Comparison of ENCODE assay signal across 15 cellular contexts in genomic region chr22:39278040-39278439, GRCh38. TPM values are rescaled to one million over a fixed set of nuclear protein-coding genes. Genes with fewer than 3 reads are reported as not detected.
DNase-seq lines count a peak whose midpoint lies in the region; ATAC-seq and TF ChIP-seq lines count a peak whose summit lies in the region.
"Had no signal": no experiment of that assay in that cellular context is flagged by ENCODE, and none has a peak within 500 bp of the region (broad histone marks: within the 10 kb centered on the region; RNA-seq: fewer than 3 reads in every experiment).

No MANE protein-coding gene starts in this region.

- no peak overlapping the region for H3K4me3 ChIP-seq in choroid plexus epithelial cell (ENCODE audit: low read depth, low read length)
- H3K4me3 ChIP-seq: skin epidermis had no signal

- no peaks in the 10 kb centered on the region; the same call in none of the 2 replicates for H3K27me3 Mint-ChIP-seq in HFFc6 (ENCODE audit: insufficient read depth)
- peaks cover 11% of the 10 kb centered on the region for H3K27me3 Mint-ChIP-seq in activated T-cell treated with anti-CD3 and anti-CD28 coated beads, Interleukin-2, amount 50 U/mL, for 4 hours (ENCODE audit: low read depth)

- H3K9me3 Mint-ChIP-seq in HFFc6: peaks cover 7% of the 10 kb centered on the region
- peaks cover 4% of the 10 kb centered on the region for H3K9me3 Mint-ChIP-seq in activated T-cell treated with anti-CD3 and anti-CD28 coated beads, Interleukin-2, amount 50 U/mL, for 4 hours

- DNase-seq in COLO668 (lab: John Stamatoyannopoulos, UW; ENCODE audit: unreplicated experiment) (peak; percentile 12), HFFc6 (peak; percentile 52), choroid plexus epithelial cell (ENCODE audit: low read depth) (peak; percentile 47), left lobe of liver (ENCODE audit: low spot score) (no peak), inferior parietal cortex (ENCODE audit: extremely low spot score) (no peak), T1000 (lab: John Stamatoyannopoulos, UW) (no peak)
- DNase-seq in activated T-cell treated with anti-CD3 and anti-CD28 coated beads, Interleukin-2, amount 50 U/mL, for 4 hours: no peak
- DNase-seq: activated CD4-positive, alpha-beta memory T cell treated with anti-CD3 and anti-CD28 coated beads for 36 hours; glutamatergic neuron; NCI-H226; RPMI8226; T-helper 9 cell had no signal

- H3K27ac Mint-ChIP-seq in HFFc6: peak overlapping the region; percentile 45
- H3K27ac Mint-ChIP-seq: activated CD4-positive, alpha-beta memory T cell treated with anti-CD3 and anti-CD28 coated beads for 36 hours; nephron had no signal

- TF ChIP-seq CTCF in HFFc6 (IDR thresholded peaks at IDR 0.05) (no peak), choroid plexus epithelial cell (conservative IDR thresholded peaks at IDR 0.05; ENCODE audit: low read depth, low read length) (no peak)

- H3K36me3 Mint-ChIP-seq in HFFc6 (ENCODE audit: low read depth): peaks cover 8% of the 10 kb centered on the region
- no peaks in the 10 kb centered on the region for H3K36me3 Mint-ChIP-seq in activated T-cell treated with anti-CD3 and anti-CD28 coated beads, Interleukin-2, amount 50 U/mL, for 4 hours (ENCODE audit: insufficient read depth)
- H3K36me3 Mint-ChIP-seq: activated CD4-positive, alpha-beta memory T cell treated with anti-CD3 and anti-CD28 coated beads for 36 hours had no signal

- peaks cover 24% of the 10 kb centered on the region for H3K4me1 Mint-ChIP-seq in HFFc6 (ENCODE audit: low read depth)
- no peaks in the 10 kb centered on the region for H3K4me1 Mint-ChIP-seq in activated T-cell treated with anti-CD3 and anti-CD28 coated beads, Interleukin-2, amount 50 U/mL, for 4 hours (ENCODE audit: low read depth)
- H3K4me1 Mint-ChIP-seq: nephron had no signal

- ATAC-seq in left lobe of liver (peak; percentile 34), HG02938 (IDR thresholded peaks at IDR 0.05; ENCODE audit: unreplicated experiment) (no peak)
- no peak for ATAC-seq in activated T-cell treated with anti-CD3 and anti-CD28 coated beads, Interleukin-2, amount 50 U/mL, for 4 hours

- H3K4me3 Mint-ChIP-seq in HFFc6: no peak overlapping the region
- no peak overlapping the region for H3K4me3 Mint-ChIP-seq in activated T-cell treated with anti-CD3 and anti-CD28 coated beads, Interleukin-2, amount 50 U/mL, for 4 hours
- H3K4me3 Mint-ChIP-seq: activated CD4-positive, alpha-beta memory T cell treated with anti-CD3 and anti-CD28 coated beads for 36 hours; nephron had no signal

RNA-seq across cellular contexts. Expression of gene PDGFB, which starts 33.3 kb away (rescaled TPM):
- not detected for total RNA-seq in HFFc6 (2021; fragmentation: NEBNext Ultra II Directional; extraction: Animal tissue kit (Norgen Biotek cat#: 25700))
- 0.43 TPM for total RNA-seq in left lobe of liver
- 1 to 10 TPM in 1 of 3 donors, under 1 TPM in 2; 0.35 to 2.1 (median 0.84) TPM for total RNA-seq in activated T-cell treated with anti-CD3 and anti-CD28 coated beads, Interleukin-2, amount 50 U/mL, for 4 hours

RNA-seq across cellular contexts. Expression of gene RPL3, which starts 41.4 kb away (rescaled TPM):
- 1,000 to 10,000 TPM; 1,444 to 1,605 (median 1,488) TPM for total RNA-seq in HFFc6 (2021; fragmentation: NEBNext Ultra II Directional; extraction: Animal tissue kit (Norgen Biotek cat#: 25700))
- 862 TPM for total RNA-seq in left lobe of liver
- 1,000 to 10,000 TPM; 2,811 to 2,835 (median 2,816) TPM for total RNA-seq in activated T-cell treated with anti-CD3 and anti-CD28 coated beads, Interleukin-2, amount 50 U/mL, for 4 hours

Comparison
In these comparisons a context has a peak if more than half of its experiments do, and no peak if none do; other contexts are left out.
1. DNase-seq: peak in COLO668 (single experiment), HFFc6 (single experiment) and choroid plexus epithelial cell (single experiment); none in left lobe of liver (single experiment), inferior parietal cortex (single experiment), activated T-cell treated with anti-CD3 and anti-CD28 coated beads, Interleukin-2, amount 50 U/mL, for 4 hours (single experiment) and T1000 (single experiment).